In genomic region chr15:68560501-68561113, GRCh38 we compare ENCODE assay signal across 13 cellular contexts. TPM values are rescaled to one million over a fixed set of nuclear protein-coding genes. Genes with fewer than 3 reads are reported as not detected.
DNase-seq lines count a peak whose midpoint lies in the region; ATAC-seq, FAIRE-seq and TF ChIP-seq lines count a peak whose summit lies in the region.
"Had no signal": no experiment of that assay in that cellular context is flagged by ENCODE, and none has a peak within 500 bp of the region (broad histone marks: within the 10 kb centered on the region; RNA-seq: fewer than 3 reads in every experiment).

No MANE protein-coding gene starts in this region.

- H4K8ac ChIP-seq in H1 (ENCODE audit: extremely low read depth, insufficient read depth, low read length): no peak overlapping the region

- H3K27ac Mint-ChIP-seq in activated CD8-positive, alpha-beta T cell treated with anti-CD3 and anti-CD28 coated beads, Interleukin-2, amount 10 ng/mL, durations not matched to agents 7 days and 5 days: no peak overlapping the region
- no peak overlapping the region for H3K27ac Mint-ChIP-seq in activated CD8-positive, alpha-beta T cell treated with anti-CD3 and anti-CD28 coated beads for 36 hours
- H3K27ac Mint-ChIP-seq in progenitor cell of endocrine pancreas: no peak overlapping the region

- H3K27me3 ChIP-seq in H1 (replicated peaks in 1 of 4; ENCODE audit: control insufficient read depth in 3 of 4, extremely low read depth in 1 of 4, insufficient read depth in 3 of 4, low read length in 3 of 4) (peaks cover 0 to 7% (median 4%) of the 10 kb centered on the region in 4 experiments; a peak in 3 of 7 replicates), foreskin keratinocyte (no peaks in the 10 kb centered on the region), H7 (ENCODE audit: control insufficient read depth, insufficient read depth, low read length) (peaks cover 8% of the 10 kb centered on the region)
- H3K27me3 ChIP-seq: brain microvascular endothelial cell had no signal

- H3K36me3 Mint-ChIP-seq in activated CD8-positive, alpha-beta T cell treated with anti-CD3 and anti-CD28 coated beads, Interleukin-2, amount 10 ng/mL, durations not matched to agents 7 days and 5 days (ENCODE audit: low read depth): no peaks in the 10 kb centered on the region
- no peaks in the 10 kb centered on the region for H3K36me3 Mint-ChIP-seq in activated CD8-positive, alpha-beta T cell treated with anti-CD3 and anti-CD28 coated beads for 36 hours (ENCODE audit: low read depth)
- H3K36me3 Mint-ChIP-seq in progenitor cell of endocrine pancreas (ENCODE audit: insufficient read depth): no peaks in the 10 kb centered on the region

- peaks cover 16% of the 10 kb centered on the region for H3K4me1 Mint-ChIP-seq in activated CD8-positive, alpha-beta T cell treated with anti-CD3 and anti-CD28 coated beads, Interleukin-2, amount 10 ng/mL, durations not matched to agents 7 days and 5 days (ENCODE audit: low read depth)
- H3K4me1 Mint-ChIP-seq in activated CD8-positive, alpha-beta T cell treated with anti-CD3 and anti-CD28 coated beads for 36 hours (ENCODE audit: low read depth): peaks cover 14% of the 10 kb centered on the region
- H3K4me1 Mint-ChIP-seq in progenitor cell of endocrine pancreas (ENCODE audit: low read depth): peaks cover 13% of the 10 kb centered on the region

- H3K23me2 ChIP-seq in H1 (ENCODE audit: low read depth, low read length): peaks cover 8% of the 10 kb centered on the region; the same call in 1 of the 2 replicates

- TF ChIP-seq POLR2A in H1 (IDR thresholded peaks at IDR 0.05; ENCODE audit: control extremely low read depth in 1 of 2, low read depth in 2 of 2, low read length in 2 of 2): no peak

- no peaks in the 10 kb centered on the region for H3K79me2 ChIP-seq in H1 (ENCODE audit: control insufficient read depth in 1 of 2, insufficient read depth in 2 of 2, low read length in 2 of 2)
- H3K79me2 ChIP-seq: parathyroid adenoma had no signal

- no peak overlapping the region for H2AFZ ChIP-seq in H1 (ENCODE audit: low read length)

- TF ChIP-seq RAD21 in H1 (IDR thresholded peaks at IDR 0.05 in 1 of 2, conservative IDR thresholded peaks at IDR 0.05 in 1 of 2; ENCODE audit: low read depth in 2 of 2, low read length in 2 of 2): 0 out of 4 replicates have a peak, but pooled peaks of 1 of the 2 experiments have one; percentile 11

- intact Hi-C loops in activated CD8-positive, alpha-beta T cell treated with anti-CD3 and anti-CD28 coated beads for 36 hours (cut with micrococcal nuclease): loop anchor here (2.0 kb wide), 1 partner anchor 114 kb away; no protein-coding TSS in a partner anchor

- no peak for TF ChIP-seq CTCF in activated CD8-positive, alpha-beta T cell treated with anti-CD3 and anti-CD28 coated beads for 36 hours (IDR thresholded peaks at IDR 0.05)
- TF ChIP-seq CTCF in H1 (IDR thresholded peaks at IDR 0.05; ENCODE audit: control extremely low read depth in 1 of 3, insufficient read depth in 1 of 3, low read depth in 1 of 3, low read length in 3 of 3) (0 out of 4 replicates have a peak, but pooled peaks of 1 of the 3 experiments have one; percentile 2), progenitor cell of endocrine pancreas (IDR thresholded peaks at IDR 0.05; ENCODE audit: unreplicated experiment) (no peak), foreskin keratinocyte (conservative IDR thresholded peaks at IDR 0.05) (no peak)

- H4K5ac ChIP-seq in H1 (ENCODE audit: insufficient read length, low read depth, low read length): no peak overlapping the region

- peak overlapping the region; percentile 29 for H3K4me3 Mint-ChIP-seq in activated CD8-positive, alpha-beta T cell treated with anti-CD3 and anti-CD28 coated beads, Interleukin-2, amount 10 ng/mL, durations not matched to agents 7 days and 5 days
- no peak overlapping the region for H3K4me3 Mint-ChIP-seq in activated CD8-positive, alpha-beta T cell treated with anti-CD3 and anti-CD28 coated beads for 36 hours
- H3K4me3 Mint-ChIP-seq in progenitor cell of endocrine pancreas (ENCODE audit: low read depth): peak overlapping the region; percentile 37

- no peak overlapping the region for H3K23ac ChIP-seq in H1 (ENCODE audit: insufficient read length)

- peaks cover 44% of the 10 kb centered on the region for H3K27me3 Mint-ChIP-seq in activated CD8-positive, alpha-beta T cell treated with anti-CD3 and anti-CD28 coated beads, Interleukin-2, amount 10 ng/mL, durations not matched to agents 7 days and 5 days (ENCODE audit: low read depth)
- H3K27me3 Mint-ChIP-seq in activated CD8-positive, alpha-beta T cell treated with anti-CD3 and anti-CD28 coated beads for 36 hours: peaks cover 35% of the 10 kb centered on the region
- peaks cover 56% of the 10 kb centered on the region for H3K27me3 Mint-ChIP-seq in progenitor cell of endocrine pancreas

- POLR2A ChIA-PET in activated CD8-positive, alpha-beta T cell treated with anti-CD3 and anti-CD28 coated beads, Interleukin-2, amount 10 ng/mL, durations not matched to agents 7 days and 5 days (lab: Charles Lee): no interaction called here
- POLR2A ChIA-PET in activated CD8-positive, alpha-beta T cell treated with anti-CD3 and anti-CD28 coated beads for 36 hours (lab: Charles Lee): interaction anchor here (0.5 kb wide), 1 partner anchor 348 kb away, joined by 3 read pairs; no protein-coding TSS in a partner anchor
- POLR2A ChIA-PET in H1 (lab: Charles Lee; ENCODE audit: partially characterized antibody): interaction anchor here (0.8 to 4.3 kb wide), 5 partner anchors 11 to 254 kb away, joined by 3 to 31 read pairs (median 3); partner anchors contain the start of gene CORO2B

- ATAC-seq in activated CD8-positive, alpha-beta T cell treated with anti-CD3 and anti-CD28 coated beads, Interleukin-2, amount 10 ng/mL, durations not matched to agents 7 days and 5 days: no peak
- no peak for ATAC-seq in activated CD8-positive, alpha-beta T cell treated with anti-CD3 and anti-CD28 coated beads for 36 hours
- no peak for ATAC-seq in foreskin keratinocyte

- H2AK5ac ChIP-seq in H1 (ENCODE audit: low read depth, low read length): peak overlapping the region; percentile 17; the same call in 1 of the 2 replicates

- no peaks in the 10 kb centered on the region for H3K9me3 Mint-ChIP-seq in activated CD8-positive, alpha-beta T cell treated with anti-CD3 and anti-CD28 coated beads, Interleukin-2, amount 10 ng/mL, durations not matched to agents 7 days and 5 days (ENCODE audit: insufficient read depth)
- no peaks in the 10 kb centered on the region for H3K9me3 Mint-ChIP-seq in activated CD8-positive, alpha-beta T cell treated with anti-CD3 and anti-CD28 coated beads for 36 hours
- no peaks in the 10 kb centered on the region for H3K9me3 Mint-ChIP-seq in progenitor cell of endocrine pancreas (ENCODE audit: low read depth)

- peak overlapping the region; percentile 88 for H2BK15ac ChIP-seq in H1 (ENCODE audit: low read length)

- H2BK5ac ChIP-seq in H1 (ENCODE audit: low read depth, low read length): no peak overlapping the region; the same call in 1 of the 2 replicates

- H3K4me3 ChIP-seq in H1 (ENCODE audit: extremely low read depth in 1 of 4, insufficient read depth in 2 of 4, low read depth in 3 of 4, low read length in 4 of 4): no peak overlapping the region
- H3K4me3 ChIP-seq in H7 (ENCODE audit: insufficient read depth, low read depth, low read length): no peak overlapping the region
- H3K4me3 ChIP-seq: GM12878 had no signal

- no peak overlapping the region for H4K91ac ChIP-seq in H1 (replicated peaks; ENCODE audit: insufficient read length, low read length)

- no peaks in the 10 kb centered on the region for H4K20me1 ChIP-seq in H1 (replicated peaks in 1 of 2; ENCODE audit: control insufficient read depth in 1 of 2, insufficient read depth in 2 of 2, low read length in 2 of 2)

- no peak overlapping the region for H3K56ac ChIP-seq in H1 (replicated peaks; ENCODE audit: insufficient read length, low read depth, low read length)

- FAIRE-seq in H1 (lab: Jason Lieb, UNC): no peak
- FAIRE-seq: GM12878 had no signal

- H3K9ac ChIP-seq in H1 (replicated peaks in 1 of 4; ENCODE audit: extremely low read depth in 1 of 4, low read depth in 3 of 4, low read length in 3 of 4): no peak overlapping the region
- H3K9ac ChIP-seq: parathyroid adenoma had no signal

- H3K27ac ChIP-seq in H1 (ENCODE audit: low read depth, low read length): no peak overlapping the region
- no peak overlapping the region for H3K27ac ChIP-seq in foreskin keratinocyte
- H3K27ac ChIP-seq: brain microvascular endothelial cell, heart right ventricle, parathyroid adenoma had no signal

- H3K36me3 ChIP-seq in H1 (ENCODE audit: control insufficient read depth in 2 of 4, insufficient read depth in 4 of 4, low read length in 3 of 4): no peaks in the 10 kb centered on the region
- no peaks in the 10 kb centered on the region for H3K36me3 ChIP-seq in H7 (replicated peaks; ENCODE audit: control insufficient read depth, insufficient read depth, low read length)
- H3K36me3 ChIP-seq: brain microvascular endothelial cell, heart right ventricle had no signal

- WGBS in H1 (ENCODE audit: extremely low coverage in 1 of 2, insufficient coverage in 1 of 2, insufficient read length in 1 of 2, insufficient replicate concordance in 2 of 2, low coverage in 1 of 2, low lambda C conversion rate in 2 of 2, missing lambda C conversion rate in 1 of 2), 2 experiments: 81% methylated on average over 13 of the region's 13 CpGs; no CpG with 5 or more reads in 1 of the 2 experiments

- H3K4me1 ChIP-seq in H1 (replicated peaks in 1 of 4; ENCODE audit: control insufficient read depth in 3 of 4, insufficient read depth in 4 of 4, low read length in 3 of 4) (peaks cover 0 to 22% (median 16%) of the 10 kb centered on the region in 4 experiments; a peak in 6 of 7 replicates), foreskin keratinocyte (peaks cover 10% of the 10 kb centered on the region)
- H3K4me1 ChIP-seq: parathyroid adenoma had no signal

- peak overlapping the region; percentile 53; the same call in 1 of the 2 replicates for H2BK12ac ChIP-seq in H1 (ENCODE audit: low read depth, low read length)

- H3K18ac ChIP-seq in H1 (ENCODE audit: extremely low read depth, low read length): no peak overlapping the region

- no peak overlapping the region for H3K14ac ChIP-seq in H1 (ENCODE audit: insufficient read length)

- peak overlapping the region; percentile 55; the same call in 1 of the 2 replicates for H2BK20ac ChIP-seq in H1 (ENCODE audit: low read length)

- H3K4me2 ChIP-seq in H1 (ENCODE audit: insufficient read depth in 1 of 2, low read depth in 2 of 2, low read length in 2 of 2): peak overlapping the region; percentile 14 to 96; a peak in 2 of 4 replicates

- no peak overlapping the region for H3K4ac ChIP-seq in H1 (replicated peaks; ENCODE audit: insufficient read length, low read depth, low read length)

- CTCF ChIA-PET in activated CD8-positive, alpha-beta T cell treated with anti-CD3 and anti-CD28 coated beads, Interleukin-2, amount 10 ng/mL, durations not matched to agents 7 days and 5 days (lab: Charles Lee): interaction anchor here (0.9 to 2.9 kb wide), 13 partner anchors 11 to 364 kb away, joined by 3 to 65 read pairs (median 6); no protein-coding TSS in a partner anchor
- CTCF ChIA-PET in activated CD8-positive, alpha-beta T cell treated with anti-CD3 and anti-CD28 coated beads for 36 hours (lab: Charles Lee): interaction anchor here (0.8 to 4.1 kb wide), 18 partner anchors 9 to 364 kb away, joined by 3 to 79 read pairs (median 5); no protein-coding TSS in a partner anchor
- CTCF ChIA-PET in H1 (lab: Charles Lee; ENCODE audit: partially characterized antibody): interaction anchor here (0.7 to 5.4 kb wide), 41 partner anchors 9 to 364 kb away, joined by 3 to 101 read pairs (median 4); no protein-coding TSS in a partner anchor

- no peak for TF ChIP-seq EP300 in H1 (IDR thresholded peaks at IDR 0.05; ENCODE audit: borderline replicate concordance in 1 of 2, low read depth in 2 of 2, low read length in 2 of 2)

- no peaks in the 10 kb centered on the region for H3K79me1 ChIP-seq in H1 (ENCODE audit: low read depth, low read length)

- DNase-seq in activated CD8-positive, alpha-beta T cell treated with anti-CD3 and anti-CD28 coated beads, Interleukin-2, amount 10 ng/mL, durations not matched to agents 7 days and 5 days: no peak
- no peak for DNase-seq in activated CD8-positive, alpha-beta T cell treated with anti-CD3 and anti-CD28 coated beads for 36 hours
- DNase-seq in NCI-H2171 treated with DMSO at 0.1 percent for 48 hours (lab: John Stamatoyannopoulos, UW): peak; percentile 82
- DNase-seq in H1 (ENCODE audit: low read depth in 1 of 2, low spot score in 2 of 2): peak in 1 of 2 experiments; percentile 52
- DNase-seq in progenitor cell of endocrine pancreas (ENCODE audit: low spot score, unreplicated experiment): no peak
- DNase-seq in SKM-1 (lab: John Stamatoyannopoulos, UW; ENCODE audit: unreplicated experiment): no peak
- no peak for DNase-seq in foreskin keratinocyte
- DNase-seq in H7: no peak
- DNase-seq: DMS79, heart right ventricle had no signal

- peak overlapping the region; percentile 55 for H2BK120ac ChIP-seq in H1 (replicated peaks; ENCODE audit: low read depth, low read length)

- H3K9me3 ChIP-seq in H1 (ENCODE audit: insufficient read depth in 2 of 2, low read depth in 1 of 2, low read length in 1 of 2): no peaks in the 10 kb centered on the region
- H3K9me3 ChIP-seq: heart right ventricle had no signal

RNA-seq across cellular contexts. Expression of gene CORO2B, which starts 18.2 kb away (rescaled TPM):
- total RNA-seq in activated CD8-positive, alpha-beta T cell treated with anti-CD3 and anti-CD28 coated beads, Interleukin-2, amount 10 ng/mL, durations not matched to agents 7 days and 5 days: not detected
- total RNA-seq in activated CD8-positive, alpha-beta T cell treated with anti-CD3 and anti-CD28 coated beads for 36 hours: not detected
- total RNA-seq in H1 (2021; fragmentation: NEBNext Ultra II Directional; extraction: Animal tissue kit (Norgen Biotek cat#: 25700)): 3.4 and 4.7 TPM in 2 replicates
- polyA plus RNA-seq in H1 (2011; rRNA removed) (6.1 and 6.7 TPM in 2 replicates), foreskin keratinocyte (0.46 and 0.65 TPM in 2 replicates)
- polyA plus RNA-seq in H1 (2011; cell fraction: cytosol; rRNA removed): 3.5 TPM
- 5.4 TPM for polyA plus RNA-seq in H1 (2011; cell fraction: nucleus; rRNA removed)
- polyA plus RNA-seq in H1 (2012, experiment 1 of 2): 3.8 to 5.5 TPM (median 4.8 TPM) in 4 replicates
- polyA plus RNA-seq in H1 (2012, experiment 2 of 2): 3.7 TPM
- polyA plus RNA-seq in H1 (2013, experiment 1 of 2): 2.4 TPM
- 2.2 TPM for polyA plus RNA-seq in H1 (2013, experiment 2 of 2)
- polyA minus RNA-seq in H1 (2011; rRNA and poly(A)+ RNA removed): 4.0 TPM in 2 replicates
- 2.9 TPM for polyA minus RNA-seq in H1 (2011; cell fraction: cytosol; rRNA and poly(A)+ RNA removed)
- 2.2 TPM for polyA minus RNA-seq in H1 (2011; cell fraction: nucleus; rRNA and poly(A)+ RNA removed)
- total RNA-seq in progenitor cell of endocrine pancreas (1.5 and 2.0 TPM in 2 replicates), foreskin keratinocyte (0.46 and 0.68 TPM in 2 replicates)
- 3.8 and 5.4 TPM in 2 replicates for total RNA-seq in H7 (2014; rRNA removed; shearing (Covaris generic))
